Comparison of ENCODE assay signal across 22 cellular contexts in the genomic region with DNA sequence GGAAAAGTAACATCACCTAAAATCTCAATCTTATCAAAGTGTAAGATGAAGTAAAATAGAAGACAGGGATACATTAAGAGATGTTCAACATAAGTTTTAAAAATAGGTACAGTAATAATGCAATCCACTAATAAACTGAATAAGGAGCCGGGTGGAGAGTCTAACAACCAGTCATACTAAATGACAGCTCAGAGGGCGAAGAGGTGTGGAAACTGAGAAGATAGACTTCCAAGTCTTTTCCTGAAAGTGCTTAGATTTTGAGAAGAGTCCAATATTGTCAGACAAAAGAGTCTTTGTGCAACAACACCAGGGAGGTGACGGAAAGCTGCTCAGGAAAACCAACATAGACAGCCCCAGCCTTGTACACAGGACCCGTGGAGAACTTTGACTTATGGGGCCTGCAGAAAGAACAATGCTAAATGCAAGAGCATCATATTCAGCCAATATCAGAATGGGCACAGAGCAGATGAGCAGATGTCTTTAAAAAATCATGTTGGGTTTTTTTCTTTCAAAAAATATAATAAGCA.
DNase-seq lines count a peak whose midpoint lies in the region; ATAC-seq, FAIRE-seq and TF ChIP-seq lines count a peak whose summit lies in the region.
"Had no signal": no experiment of that assay in that cellular context is flagged by ENCODE, and none has a peak within 500 bp of the region (broad histone marks: within the 10 kb centered on the region; RNA-seq: fewer than 3 reads in every experiment).

No MANE protein-coding gene starts in this region.

- no peaks in the 10 kb centered on the region for H3K27me3 Mint-ChIP-seq in endodermal cell (ENCODE audit: insufficient read depth)
- H3K27me3 Mint-ChIP-seq: CD4-positive, CD25-positive, alpha-beta regulatory T cell had no signal

- DNase-seq in SJCRH30 (peak; percentile 5 to 56), endodermal cell (no peak), left ventricle myocardium superior (no peak), mucosa of descending colon (no peak), SW 1271 (lab: John Stamatoyannopoulos, UW) (no peak), GM12891 (ENCODE audit: insufficient read length, low spot score) (no peak)
- DNase-seq: ACHN; BE2C; C1 segment of cervical spinal cord; CD4-positive, CD25-positive, alpha-beta regulatory T cell; CD8-positive, alpha-beta memory T cell; COR-L47; DMS 273 treated with DMSO at 0.1 percent for 48 hours; DMS53; DND-41; EL; H9 had no signal

- H3K9me3 ChIP-seq in SJCRH30 (replicated peaks) (no peaks in the 10 kb centered on the region), endodermal cell (ENCODE audit: control insufficient read depth, low read length) (no peaks in the 10 kb centered on the region), mucosa of descending colon (no peaks in the 10 kb centered on the region)
- H3K9me3 ChIP-seq: BE2C had no signal

- peaks cover 19% of the 10 kb centered on the region; the same call in 1 of the 2 replicates for H3K4me1 ChIP-seq in SJCRH30
- no peaks in the 10 kb centered on the region for H3K4me1 ChIP-seq in endodermal cell (ENCODE audit: control insufficient read depth, insufficient read depth, low read length)
- H3K4me1 ChIP-seq in mucosa of descending colon (ENCODE audit: low read depth) = peaks cover 4% of the 10 kb centered on the region
- H3K4me1 ChIP-seq: BE2C had no signal

- FAIRE-seq in GM12891 (lab: Jason Lieb, UNC) = no peak
- FAIRE-seq: GM12878, GM19239, H1, HepG2 had no signal

- TF ChIP-seq POLR2A in GM12891 (IDR thresholded peaks at IDR 0.05; ENCODE audit: low read depth, low read length) = no peak

- peaks cover 6% of the 10 kb centered on the region for H3K4me1 Mint-ChIP-seq in endodermal cell
- H3K4me1 Mint-ChIP-seq: CD4-positive, CD25-positive, alpha-beta regulatory T cell; CD8-positive, alpha-beta memory T cell had no signal

- intact Hi-C loops in left ventricle myocardium superior (cut with micrococcal nuclease) = no loop called here
- intact Hi-C loops in mucosa of descending colon (cut with DNase I, micrococcal nuclease) = no loop called here

- H3K36me3 ChIP-seq in SJCRH30 = no peaks in the 10 kb centered on the region
- no peaks in the 10 kb centered on the region for H3K36me3 ChIP-seq in endodermal cell (ENCODE audit: control insufficient read depth, insufficient read depth, low read length)
- no peaks in the 10 kb centered on the region for H3K36me3 ChIP-seq in mucosa of descending colon (ENCODE audit: low read depth)
- H3K36me3 ChIP-seq: BE2C had no signal

- H3K4me3 ChIP-seq in SJCRH30 = no peak overlapping the region
- H3K4me3 ChIP-seq in endodermal cell (ENCODE audit: low read length) = no peak overlapping the region
- no peak overlapping the region for H3K4me3 ChIP-seq in mucosa of descending colon
- H3K4me3 ChIP-seq: GM12878 had no signal

- no peaks in the 10 kb centered on the region for H3K9me3 Mint-ChIP-seq in endodermal cell

- no peak overlapping the region for H3K9ac ChIP-seq in endodermal cell (ENCODE audit: extremely low read depth, low read length, poor library complexity, severe bottlenecking)

- TF ChIP-seq CTCF in endodermal cell (conservative IDR thresholded peaks at IDR 0.05) (no peak), mucosa of descending colon (IDR thresholded peaks at IDR 0.05) (no peak)

- H3K27me3 ChIP-seq in SJCRH30 (no peaks in the 10 kb centered on the region), endodermal cell (ENCODE audit: control insufficient read depth, insufficient read depth, low read length, poor library complexity, severe bottlenecking) (no peaks in the 10 kb centered on the region)
- H3K27me3 ChIP-seq: BE2C had no signal

- H3K36me3 Mint-ChIP-seq in endodermal cell (ENCODE audit: low read depth) = no peaks in the 10 kb centered on the region
- H3K36me3 Mint-ChIP-seq: CD4-positive, CD25-positive, alpha-beta regulatory T cell; CD8-positive, alpha-beta memory T cell had no signal

- no peak overlapping the region; the same call in 1 of the 2 replicates for H3K27ac ChIP-seq in SJCRH30
- peak overlapping the region; percentile 13 for H3K27ac ChIP-seq in endodermal cell (ENCODE audit: low read depth, low read length)

- no peak overlapping the region for H3K4me3 Mint-ChIP-seq in endodermal cell
- H3K4me3 Mint-ChIP-seq: CD4-positive, CD25-positive, alpha-beta regulatory T cell; CD8-positive, alpha-beta memory T cell; H9 had no signal

- no peak overlapping the region for H3K27ac Mint-ChIP-seq in endodermal cell
- H3K27ac Mint-ChIP-seq: CD4-positive, CD25-positive, alpha-beta regulatory T cell; CD8-positive, alpha-beta memory T cell; H9 had no signal

- ATAC-seq in left ventricle myocardium superior (peak; percentile 73), mucosa of descending colon (peak; percentile 29), HG03159 (IDR thresholded peaks at IDR 0.05; ENCODE audit: unreplicated experiment) (no peak)
- ATAC-seq: GM12878, HepG2 had no signal

- WGBS in endodermal cell (ENCODE audit: insufficient coverage in 1 of 2, insufficient read length in 1 of 2), 2 experiments = 92 to 96% methylated on average over 2 to 4 of the region's 4 CpGs

TF ChIP-seq in GM12891, 5 proteins besides CTCF, POLR2A, EP300 and RAD21:
- no peak for TF ChIP-seq POLR2AphosphoS5 (IDR thresholded peaks at IDR 0.05; ENCODE audit: low read depth, low read length)
- TF ChIP-seq PAX5 (IDR thresholded peaks at IDR 0.05; ENCODE audit: insufficient read depth, low read length, severe bottlenecking) = no peak
- no peak for TF ChIP-seq SPI1 (IDR thresholded peaks at IDR 0.05; ENCODE audit: low read depth, low read length)

Comparison
In these comparisons a context has a peak if more than half of its experiments do, and no peak if none do; other contexts are left out.
1. DNase-seq: peak in SJCRH30 (2 of 2); none in endodermal cell (single experiment), left ventricle myocardium superior (single experiment), mucosa of descending colon (0 of 3), SW 1271 (0 of 2) and GM12891 (single experiment).